35 cellular contexts compared by ENCODE assay signal in genomic region chr3:62207197-62207596, GRCh38.
"Had no signal": no experiment of that assay in that cellular context is flagged by ENCODE, and none has a peak within 500 bp of the region (broad histone marks: within the 10 kb centered on the region; RNA-seq: fewer than 3 reads in every experiment).

No MANE protein-coding gene starts in this region.

- DNase-seq: activated B cell treated with CpG ODN at 0.5 μM for 24 hours; activated CD4-positive, alpha-beta memory T cell treated with anti-CD3 and anti-CD28 coated beads for 36 hours; activated CD4-positive, alpha-beta T cell treated with anti-CD3 and anti-CD28 coated beads for 4 hours; activated CD4-positive, alpha-beta T cell treated with anti-CD3 and anti-CD28 coated beads, Interleukin-2, amount 10 ng/mL, durations not matched to agents 24 days and 14 days; activated CD4-positive, alpha-beta T cell treated with anti-CD3 and anti-CD28 coated beads, Interleukin-2, amount 50 U/mL, for 1 hour; activated CD4-positive, alpha-beta T cell treated with anti-CD3 and anti-CD28 coated beads, Interleukin-2, amount 50 U/mL, for 4 hours; activated CD4-positive, CD25-positive, alpha-beta regulatory T cell treated with anti-CD3 and anti-CD28 coated beads, Interleukin-2, amount 50 U/mL, for 72 hours; activated CD8-positive, alpha-beta memory T cell treated with anti-CD3 and anti-CD28 coated beads, Interleukin-2, amount 50 U/mL, for 4 hours; activated CD8-positive, alpha-beta T cell treated with anti-CD3 and anti-CD28 coated beads for 36 hours; activated effector memory CD4-positive, alpha-beta T cell treated with anti-CD3 and anti-CD28 coated beads, Interleukin-2, amount 50 U/mL, for 16 hours; activated gamma-delta T cell treated with Interleukin-2 at 50 U/mL for 16 hours; activated naive CD4-positive, alpha-beta T cell; activated naive CD4-positive, alpha-beta T cell treated with anti-CD3 and anti-CD28 coated beads for 36 hours; activated naive CD4-positive, alpha-beta T cell treated with anti-CD3 and anti-CD28 coated beads, Interleukin-2, amount 50 U/mL, for 16 hours; activated naive CD8-positive, alpha-beta T cell treated with anti-CD3 and anti-CD28 coated beads for 36 hours; activated T-cell treated with anti-CD3 and anti-CD28 coated beads for 4 hours; activated T-cell treated with anti-CD3 and anti-CD28 coated beads, Interleukin-2, amount 50 U/mL, for 1 hour; activated T-cell treated with anti-CD3 and anti-CD28 coated beads, Interleukin-2, amount 50 U/mL, for 4 hours; activated T-cell treated with anti-CD3 and anti-CD28 coated beads, Interleukin-2, amount 50 U/mL, for 72 hours; amniotic stem cell; aorta; body of pancreas; brain microvascular endothelial cell; caudate nucleus; cerebellar nuclear complex; T-helper 1 cell; T-helper 2 cell; T-helper 9 cell had no signal

- ATAC-seq: activated CD8-positive, alpha-beta T cell treated with anti-CD3 and anti-CD28 coated beads for 36 hours; activated naive CD4-positive, alpha-beta T cell treated with anti-CD3 and anti-CD28 coated beads, Interleukin-2, amount 50 U/mL, for 72 hours; activated T-cell treated with anti-CD3 and anti-CD28 coated beads, Interleukin-2, amount 50 U/mL, for 4 hours; activated T-cell treated with anti-CD3 and anti-CD28 coated beads, Interleukin-2, amount 50 U/mL, for 72 hours; activated T-helper 17 cell treated with anti-CD3 and anti-CD28 coated beads, Interleukin-2, amount 50 U/mL, for 72 hours; body of pancreas had no signal

- FAIRE-seq: astrocyte, TTC549 had no signal

- H3K4me3 ChIP-seq: adrenal gland, body of pancreas, breast epithelium had no signal

- H3K9me3 ChIP-seq: adrenal gland, body of pancreas, breast epithelium had no signal

- H3K36me3 ChIP-seq: brain microvascular endothelial cell, breast epithelium had no signal

- H3K27me3 ChIP-seq: adrenal gland, body of pancreas, brain microvascular endothelial cell, breast epithelium had no signal

- H3K27ac ChIP-seq: adrenal gland, body of pancreas, brain microvascular endothelial cell, breast epithelium, VCaP had no signal

- H3K4me1 ChIP-seq: adrenal gland, body of pancreas, breast epithelium had no signal
